ENCODE assay signal across 3 cellular contexts in genomic region chr11:130399196-130399595, GRCh38.
TF ChIP-seq lines count a peak whose summit lies in the region.

No MANE protein-coding gene starts in this region.

TF ChIP-seq in A549, 52 proteins besides CTCF, POLR2A, EP300 and RAD21 (continued from another document):
- TF ChIP-seq REST (IDR thresholded peaks at IDR 0.05) (peak; percentile 23; the same call in 1 of the 2 replicates), HMGXB4 (CRISPR knock-in tag; IDR thresholded peaks at IDR 0.05; ENCODE audit: borderline replicate concordance) (no peak), USF2 (IDR thresholded peaks at IDR 0.05) (no peak), CEBPB (IDR thresholded peaks at IDR 0.05) (no peak)
TF ChIP-seq in A549: peak in this region for 1.

TF ChIP-seq in HEK293, 187 proteins besides CTCF, POLR2A, EP300 and RAD21:
- TF ChIP-seq REST (tag by site-specific recombination; IDR thresholded peaks at IDR 0.05) (peak; percentile 81), ZNF2 (tag by site-specific recombination; IDR thresholded peaks at IDR 0.05) (no peak)

TF ChIP-seq in WTC11, 78 proteins besides CTCF, POLR2A, EP300 and RAD21 (continued from another document):
- TF ChIP-seq ERG (CRISPR knock-in tag; IDR thresholded peaks at IDR 0.05) = no peak
- TF ChIP-seq CREB1 (CRISPR knock-in tag; IDR thresholded peaks at IDR 0.05) = no peak
- TF ChIP-seq ZNF396 (CRISPR knock-in tag; IDR thresholded peaks at IDR 0.05; ENCODE audit: borderline replicate concordance) = no peak
- no peak for TF ChIP-seq SP1 (CRISPR knock-in tag; conservative IDR thresholded peaks at IDR 0.05)
- no peak for TF ChIP-seq ZNF138 (CRISPR knock-in tag; conservative IDR thresholded peaks at IDR 0.05)
- TF ChIP-seq ZSCAN18 (CRISPR knock-in tag; IDR thresholded peaks at IDR 0.05) = no peak
- TF ChIP-seq CDX4 (CRISPR knock-in tag; IDR thresholded peaks at IDR 0.05; ENCODE audit: borderline replicate concordance) = no peak
- no peak for TF ChIP-seq ATF6 (CRISPR knock-in tag; IDR thresholded peaks at IDR 0.05)
- TF ChIP-seq KAT7 (CRISPR knock-in tag; IDR thresholded peaks at IDR 0.05; ENCODE audit: borderline replicate concordance) = no peak
- no peak for TF ChIP-seq MLX (CRISPR knock-in tag; IDR thresholded peaks at IDR 0.05)
- TF ChIP-seq ZNF219 (CRISPR knock-in tag; IDR thresholded peaks at IDR 0.05; ENCODE audit: borderline replicate concordance) = no peak
- no peak for TF ChIP-seq NR3C1 (CRISPR knock-in tag; conservative IDR thresholded peaks at IDR 0.05; ENCODE audit: low read depth)
- no peak for TF ChIP-seq JUN (CRISPR knock-in tag; IDR thresholded peaks at IDR 0.05)
- no peak for TF ChIP-seq HMGXB4 (CRISPR knock-in tag; IDR thresholded peaks at IDR 0.05)
